Comparison of ENCODE assay signal across 1 cellular context in the genomic region with DNA sequence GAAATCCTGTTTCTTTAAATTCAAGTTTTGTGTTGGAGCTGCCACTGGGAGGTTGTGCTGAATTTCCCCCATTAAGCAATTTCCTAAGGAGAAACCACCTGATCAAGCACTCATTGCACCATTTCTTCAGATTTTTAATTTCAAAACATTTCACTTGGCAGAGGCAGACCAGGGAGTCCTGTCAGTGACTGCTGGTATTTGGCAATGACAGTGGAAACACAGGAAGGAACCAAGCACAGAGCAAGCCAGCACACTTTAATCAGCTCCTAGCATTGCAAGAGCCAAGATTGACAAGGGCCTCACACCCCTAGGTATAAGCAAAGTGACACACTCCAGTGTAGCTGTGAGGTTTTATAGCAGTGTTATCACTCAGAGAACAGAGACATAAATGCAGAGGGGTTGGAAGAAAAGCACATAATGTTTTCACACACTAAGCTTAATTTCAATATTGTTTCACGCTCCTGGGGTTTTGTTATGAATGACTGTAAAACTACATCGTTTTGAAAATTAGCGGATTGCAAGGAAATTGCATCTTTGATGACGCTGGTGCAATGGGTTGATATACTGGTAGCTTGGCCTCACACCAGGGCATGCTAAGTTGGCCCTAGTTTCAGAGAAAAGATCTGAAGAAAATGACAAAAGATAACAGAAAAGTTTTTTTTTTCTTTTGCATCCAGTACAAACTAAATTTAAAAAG.
TF ChIP-seq lines count a peak whose summit lies in the region.

No MANE protein-coding gene starts in this region.

TF ChIP-seq in SK-N-SH treated with all-trans-retinoic acid at 6 μM for 48 hours, 23 proteins besides CTCF, POLR2A, EP300 and RAD21 (continued from another document):
- TF ChIP-seq, protein P1, sequence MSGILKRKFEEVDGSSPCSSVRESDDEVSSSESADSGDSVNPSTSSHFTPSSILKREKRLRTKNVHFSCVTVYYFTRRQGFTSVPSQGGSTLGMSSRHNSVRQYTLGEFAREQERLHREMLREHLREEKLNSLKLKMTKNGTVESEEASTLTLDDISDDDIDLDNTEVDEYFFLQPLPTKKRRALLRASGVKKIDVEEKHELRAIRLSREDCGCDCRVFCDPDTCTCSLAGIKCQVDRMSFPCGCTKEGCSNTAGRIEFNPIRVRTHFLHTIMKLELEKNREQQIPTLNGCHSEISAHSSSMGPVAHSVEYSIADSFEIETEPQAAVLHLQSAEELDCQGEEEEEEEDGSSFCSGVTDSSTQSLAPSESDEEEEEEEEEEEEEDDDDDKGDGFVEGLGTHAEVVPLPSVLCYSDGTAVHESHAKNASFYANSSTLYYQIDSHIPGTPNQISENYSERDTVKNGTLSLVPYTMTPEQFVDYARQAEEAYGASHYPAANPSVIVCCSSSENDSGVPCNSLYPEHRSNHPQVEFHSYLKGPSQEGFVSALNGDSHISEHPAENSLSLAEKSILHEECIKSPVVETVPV (CRISPR knock-in tag; IDR thresholded peaks at IDR 0.05): no peak
- TF ChIP-seq OSR1 (CRISPR knock-in tag; IDR thresholded peaks at IDR 0.05): no peak
